ENCODE assay signal across 17 cellular contexts in the genomic region with DNA sequence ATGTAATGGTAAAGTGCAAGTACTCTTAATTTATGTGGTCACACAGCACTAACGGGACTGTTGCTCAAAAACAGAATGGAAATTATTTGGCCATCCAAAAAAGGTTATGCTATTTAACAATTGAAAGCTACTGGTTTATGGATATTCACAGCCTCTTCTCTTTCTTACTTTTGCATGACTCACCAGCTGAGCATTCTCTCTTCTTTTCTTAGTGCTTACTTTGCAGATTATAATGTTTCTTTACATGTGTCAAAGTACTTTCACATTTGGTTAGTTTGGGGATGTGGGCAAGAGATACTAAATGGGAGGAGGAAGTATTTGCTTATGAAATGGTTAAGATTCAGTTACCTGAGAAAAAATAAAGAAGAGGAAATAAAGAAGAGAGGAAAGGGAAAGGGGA.
DNase-seq lines count a peak whose midpoint lies in the region; TF ChIP-seq lines count a peak whose summit lies in the region.
"Had no signal": no experiment of that assay in that cellular context is flagged by ENCODE, and none has a peak within 500 bp of the region (broad histone marks: within the 10 kb centered on the region; RNA-seq: fewer than 3 reads in every experiment).

No MANE protein-coding gene starts in this region.

- H3K4me3 Mint-ChIP-seq in activated T-cell treated with anti-CD3 and anti-CD28 coated beads, Interleukin-2, amount 50 U/mL, for 24 hours = no peak overlapping the region
- H3K4me3 Mint-ChIP-seq: activated CD4-positive, alpha-beta memory T cell treated with anti-CD3 and anti-CD28 coated beads for 36 hours; activated T-helper 17 cell treated with anti-CD3 and anti-CD28 coated beads, Interleukin-2, amount 50 U/mL, for 72 hours; immature natural killer cell had no signal

- no peak overlapping the region for H3K56ac ChIP-seq in mesendoderm (ENCODE audit: low read length)

- H3K27ac ChIP-seq in KMS-11 (no peak overlapping the region), mesendoderm (ENCODE audit: low read depth, low read length) (no peak overlapping the region), ascending aorta (no peak overlapping the region)
- H3K27ac ChIP-seq: gastroesophageal sphincter, suprapubic skin had no signal

- H2BK120ac ChIP-seq in mesendoderm (ENCODE audit: low read depth, low read length) = no peak overlapping the region

- H3K79me1 ChIP-seq in mesendoderm (ENCODE audit: low read length) = no peaks in the 10 kb centered on the region

- DNase-seq in ELR (ENCODE audit: low read depth) (peak; percentile 52), brain pericyte (ENCODE audit: low read depth, low spot score) (peak; percentile 33), mesendoderm (peak; percentile 38), 8988T (no peak), ascending aorta (ENCODE audit: low spot score in 2 of 2) (no peak), SIG-M5 treated with dmso at 0.1 percent for 504 hours (lab: John Stamatoyannopoulos, UW; ENCODE audit: unreplicated experiment) (no peak)
- no peak for DNase-seq in activated T-cell treated with anti-CD3 and anti-CD28 coated beads, Interleukin-2, amount 50 U/mL, for 24 hours
- DNase-seq: activated CD4-positive, alpha-beta memory T cell treated with anti-CD3 and anti-CD28 coated beads for 36 hours; anterior cingulate cortex; immature natural killer cell; mucosa of descending colon; NCI-H2171 treated with DMSO at 0.1 percent for 48 hours; stimulated activated CD4-positive, alpha-beta T cell treated with anti-CD3 and anti-CD28 coated beads, Interleukin-15, amount 100 ng/mL, for 24 hours had no signal

- H3K9me3 Mint-ChIP-seq in activated T-cell treated with anti-CD3 and anti-CD28 coated beads, Interleukin-2, amount 50 U/mL, for 24 hours = no peaks in the 10 kb centered on the region

- H3K4ac ChIP-seq in mesendoderm (ENCODE audit: low read depth, low read length) = no peak overlapping the region

- H3K4me3 ChIP-seq in KMS-11 (IDR thresholded peaks at IDR 0.05; ENCODE audit: insufficient read depth, low read depth, low read length) = no peak overlapping the region
- no peak overlapping the region for H3K4me3 ChIP-seq in mesendoderm (ENCODE audit: low read length)
- H3K4me3 ChIP-seq in ascending aorta = no peak overlapping the region
- H3K4me3 ChIP-seq: gastroesophageal sphincter, mucosa of descending colon, suprapubic skin had no signal

- no peak overlapping the region for H3K18ac ChIP-seq in mesendoderm (ENCODE audit: low read length)

- no peak overlapping the region for H2AFZ ChIP-seq in KMS-11 (ENCODE audit: low read depth)

- H3K4me1 Mint-ChIP-seq in activated T-cell treated with anti-CD3 and anti-CD28 coated beads, Interleukin-2, amount 50 U/mL, for 24 hours (ENCODE audit: low read depth) = no peaks in the 10 kb centered on the region
- H3K4me1 Mint-ChIP-seq: activated T-helper 17 cell treated with anti-CD3 and anti-CD28 coated beads, Interleukin-2, amount 50 U/mL, for 72 hours; immature natural killer cell had no signal

- H3K4me1 ChIP-seq in KMS-11 (ENCODE audit: low read depth, poor library complexity, severe bottlenecking) (peaks cover 13% of the 10 kb centered on the region), mesendoderm (ENCODE audit: control insufficient read depth, low read depth, low read length) (no peaks in the 10 kb centered on the region), ascending aorta (no peaks in the 10 kb centered on the region)
- H3K4me1 ChIP-seq: gastroesophageal sphincter, suprapubic skin had no signal

- H3K27me3 ChIP-seq in KMS-11 (ENCODE audit: insufficient read depth, low read depth) (no peaks in the 10 kb centered on the region), mesendoderm (ENCODE audit: insufficient read depth, low read length, poor library complexity) (no peaks in the 10 kb centered on the region), ascending aorta (no peaks in the 10 kb centered on the region)
- H3K27me3 ChIP-seq: gastroesophageal sphincter, suprapubic skin had no signal

- peak overlapping the region; percentile 8; the same call in 1 of the 2 replicates for H3K4me2 ChIP-seq in KMS-11
- H3K4me2 ChIP-seq in mesendoderm (ENCODE audit: low read length) = no peak overlapping the region

- TF ChIP-seq CTCF in KMS-11 (conservative IDR thresholded peaks at IDR 0.05; ENCODE audit: low read depth, low read length) (no peak), ascending aorta (IDR thresholded peaks at IDR 0.05) (no peak)

- H3K36me3 ChIP-seq in KMS-11 (ENCODE audit: insufficient read depth) = no peaks in the 10 kb centered on the region
- H3K36me3 ChIP-seq in mesendoderm (ENCODE audit: control insufficient read depth, insufficient read depth, low read length) = no peaks in the 10 kb centered on the region
- H3K36me3 ChIP-seq in ascending aorta = no peaks in the 10 kb centered on the region
- H3K36me3 ChIP-seq: gastroesophageal sphincter, suprapubic skin had no signal

- H3K36me3 Mint-ChIP-seq in activated T-cell treated with anti-CD3 and anti-CD28 coated beads, Interleukin-2, amount 50 U/mL, for 24 hours (ENCODE audit: low read depth) = no peaks in the 10 kb centered on the region
- H3K36me3 Mint-ChIP-seq: activated CD4-positive, alpha-beta memory T cell treated with anti-CD3 and anti-CD28 coated beads for 36 hours; immature natural killer cell had no signal

- H4K8ac ChIP-seq in mesendoderm (ENCODE audit: low read depth, low read length) = no peak overlapping the region

- H3K9ac ChIP-seq in KMS-11 (no peak overlapping the region), mesendoderm (ENCODE audit: low read length) (no peak overlapping the region)

- no peak overlapping the region for H3K27ac Mint-ChIP-seq in activated T-cell treated with anti-CD3 and anti-CD28 coated beads, Interleukin-2, amount 50 U/mL, for 24 hours
- H3K27ac Mint-ChIP-seq: activated CD4-positive, alpha-beta memory T cell treated with anti-CD3 and anti-CD28 coated beads for 36 hours; activated T-helper 17 cell treated with anti-CD3 and anti-CD28 coated beads, Interleukin-2, amount 50 U/mL, for 72 hours; immature natural killer cell had no signal

- no peaks in the 10 kb centered on the region for H3K9me3 ChIP-seq in ascending aorta
- H3K9me3 ChIP-seq: gastroesophageal sphincter, suprapubic skin had no signal

- H3K23ac ChIP-seq in mesendoderm (ENCODE audit: low read length) = no peak overlapping the region

- H4K5ac ChIP-seq in mesendoderm (ENCODE audit: low read length) = no peak overlapping the region

- no peaks in the 10 kb centered on the region for H4K20me1 ChIP-seq in KMS-11 (ENCODE audit: insufficient read depth)

- WGBS in mesendoderm (ENCODE audit: extremely low coverage, insufficient coverage, low lambda C conversion rate) = no CpG with 5 or more reads among the region's 1 CpG

- H3K27me3 Mint-ChIP-seq in activated T-cell treated with anti-CD3 and anti-CD28 coated beads, Interleukin-2, amount 50 U/mL, for 24 hours = no peaks in the 10 kb centered on the region
- H3K27me3 Mint-ChIP-seq: activated CD4-positive, alpha-beta memory T cell treated with anti-CD3 and anti-CD28 coated beads for 36 hours; activated T-helper 17 cell treated with anti-CD3 and anti-CD28 coated beads, Interleukin-2, amount 50 U/mL, for 72 hours had no signal

- no peak overlapping the region for H2BK5ac ChIP-seq in mesendoderm (ENCODE audit: low read length)

- H2BK15ac ChIP-seq in mesendoderm (replicated peaks; ENCODE audit: low read depth) = no peak overlapping the region

- intact Hi-C loops in ascending aorta (cut with DNase I) = no loop called here

- H2AK5ac ChIP-seq in mesendoderm (ENCODE audit: low read length) = no peak overlapping the region

- no peaks in the 10 kb centered on the region for H3K79me2 ChIP-seq in KMS-11 (ENCODE audit: insufficient read depth, low read depth)
- H3K79me2 ChIP-seq in mesendoderm (ENCODE audit: control insufficient read depth, insufficient read depth, low read length) = no peaks in the 10 kb centered on the region

Comparison
In these comparisons a context has a peak if more than half of its experiments do, and no peak if none do; other contexts are left out.
1. DNase-seq: peak in ELR (single experiment), brain pericyte (single experiment) and mesendoderm (single experiment); none in 8988T (single experiment), ascending aorta (0 of 2), SIG-M5 treated with dmso at 0.1 percent for 504 hours (single experiment) and activated T-cell treated with anti-CD3 and anti-CD28 coated beads, Interleukin-2, amount 50 U/mL, for 24 hours (single experiment).